In genomic region chr11:72297828-72298227, GRCh38 we compare ENCODE assay signal across 20 cellular contexts. TPM values are rescaled to one million over a fixed set of nuclear protein-coding genes. Genes with fewer than 3 reads are reported as not detected.
DNase-seq lines count a peak whose midpoint lies in the region; ATAC-seq, FAIRE-seq and TF ChIP-seq lines count a peak whose summit lies in the region.
"Had no signal": no experiment of that assay in that cellular context is flagged by ENCODE, and none has a peak within 500 bp of the region (broad histone marks: within the 10 kb centered on the region; RNA-seq: fewer than 3 reads in every experiment).

No MANE protein-coding gene starts in this region.

- peaks cover 96% of the 10 kb centered on the region for H3K36me3 ChIP-seq in BLaER1
- H3K36me3 ChIP-seq: SJSA1 had no signal

- peaks cover 12% of the 10 kb centered on the region; the same call in 1 of the 2 replicates for H3K4me1 ChIP-seq in BLaER1
- H3K4me1 ChIP-seq: SJSA1 had no signal

- H3K4me2 ChIP-seq in BLaER1: 0 out of 2 replicates have a peak overlapping the region, but pooled peaks have one; percentile 1

- no peak overlapping the region for H3K27ac ChIP-seq in BLaER1
- H3K27ac ChIP-seq: SJSA1 had no signal

- DNase-seq in GM12891 (ENCODE audit: insufficient read length, low spot score) (peak; percentile 44), mesenteric fat pad (ENCODE audit: low spot score) (peak; percentile 80), NCI-H128 (lab: John Stamatoyannopoulos, UW; ENCODE audit: unreplicated experiment) (no peak), cerebellar cortex (ENCODE audit: low spot score) (no peak), NOMO-1 treated with DMSO at 0.1 percent for 48 hours (lab: John Stamatoyannopoulos, UW; ENCODE audit: unreplicated experiment) (no peak)
- DNase-seq: H7, KG1, NCI-H1092, NCI-H1436 treated with DMSO at 0.1 percent for 48 hours, NCI-H2029, NCI-H2227 treated with DMSO at 0.1 percent for 48 hours, NCI-H524, T-helper 1 cell had no signal

- no peak overlapping the region for H3K4me3 ChIP-seq in BLaER1
- H3K4me3 ChIP-seq: GM12878, SJSA1 had no signal

- no peak for TF ChIP-seq POLR2A in GM12891 (IDR thresholded peaks at IDR 0.05; ENCODE audit: low read depth, low read length)

- H3K9ac ChIP-seq in BLaER1: no peak overlapping the region

- no peaks in the 10 kb centered on the region for H3K27me3 ChIP-seq in BLaER1
- H3K27me3 ChIP-seq: SJSA1 had no signal

- no peaks in the 10 kb centered on the region for H4K20me1 ChIP-seq in BLaER1

- peak; percentile 59 for ATAC-seq in HG03175 (IDR thresholded peaks at IDR 0.05; ENCODE audit: unreplicated experiment)
- ATAC-seq: GM12878, Right ventricle myocardium inferior had no signal

- FAIRE-seq in GM12891 (lab: Jason Lieb, UNC): peak; percentile 81
- FAIRE-seq: A204.1, GM12878 had no signal

- H3K9me3 ChIP-seq in BLaER1: no peaks in the 10 kb centered on the region
- H3K9me3 ChIP-seq: SJSA1 had no signal

TF ChIP-seq in GM12891, 5 proteins besides CTCF, POLR2A, EP300 and RAD21:
- TF ChIP-seq SPI1 (IDR thresholded peaks at IDR 0.05; ENCODE audit: low read depth, low read length) (no peak), POLR2AphosphoS5 (IDR thresholded peaks at IDR 0.05; ENCODE audit: low read depth, low read length) (no peak), PAX5 (IDR thresholded peaks at IDR 0.05; ENCODE audit: insufficient read depth, low read length, severe bottlenecking) (no peak), TAF1 (IDR thresholded peaks at IDR 0.05; ENCODE audit: low read depth, low read length) (no peak), POU2F2 (IDR thresholded peaks at IDR 0.05; ENCODE audit: low read depth, low read length) (no peak)

RNA-seq across cellular contexts. Expression of gene PHOX2A, which starts 53.9 kb away (rescaled TPM):
- not detected for polyA plus RNA-seq in GM12891 (2012; ENCODE audit: low read depth, missing spikeins)
- total RNA-seq in mesenteric fat pad: not detected
- total RNA-seq: GM12878, HT1080, Right ventricle myocardium inferior, SJSA1 had no signal
- polyA plus RNA-seq: GM12878 had no signal

Comparison
In these comparisons a context has a peak if more than half of its experiments do, and no peak if none do; other contexts are left out.
1. DNase-seq: peak in GM12891 (single experiment) and mesenteric fat pad (single experiment); none in NCI-H128 (single experiment), cerebellar cortex (single experiment) and NOMO-1 treated with DMSO at 0.1 percent for 48 hours (single experiment).